In the genomic region with DNA sequence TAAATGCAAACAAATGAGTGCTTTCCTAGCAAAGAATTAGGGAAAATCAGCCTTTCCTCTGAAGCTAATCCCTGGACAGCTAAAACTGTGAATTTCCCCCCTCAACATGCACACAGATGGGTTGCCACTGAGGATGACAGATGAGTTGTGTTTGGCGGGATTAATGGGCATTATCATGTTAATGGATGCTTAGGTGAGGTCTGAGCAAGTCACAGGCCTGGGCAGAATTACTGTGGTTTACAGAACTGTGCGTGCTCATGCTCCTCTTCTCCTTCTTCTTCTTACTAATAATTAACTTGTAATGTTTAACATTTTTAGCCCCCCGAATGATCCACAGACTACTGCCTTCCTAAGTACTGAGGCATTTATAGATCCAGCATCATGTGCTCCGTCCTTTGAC, we compare ENCODE assay signal across 2 cellular contexts.
TF ChIP-seq lines count a peak whose summit lies in the region.

No MANE protein-coding gene starts in this region.

TF ChIP-seq in GM23338, 12 proteins besides CTCF, POLR2A, EP300 and RAD21 (continued from another document):
- TF ChIP-seq, protein P1, sequence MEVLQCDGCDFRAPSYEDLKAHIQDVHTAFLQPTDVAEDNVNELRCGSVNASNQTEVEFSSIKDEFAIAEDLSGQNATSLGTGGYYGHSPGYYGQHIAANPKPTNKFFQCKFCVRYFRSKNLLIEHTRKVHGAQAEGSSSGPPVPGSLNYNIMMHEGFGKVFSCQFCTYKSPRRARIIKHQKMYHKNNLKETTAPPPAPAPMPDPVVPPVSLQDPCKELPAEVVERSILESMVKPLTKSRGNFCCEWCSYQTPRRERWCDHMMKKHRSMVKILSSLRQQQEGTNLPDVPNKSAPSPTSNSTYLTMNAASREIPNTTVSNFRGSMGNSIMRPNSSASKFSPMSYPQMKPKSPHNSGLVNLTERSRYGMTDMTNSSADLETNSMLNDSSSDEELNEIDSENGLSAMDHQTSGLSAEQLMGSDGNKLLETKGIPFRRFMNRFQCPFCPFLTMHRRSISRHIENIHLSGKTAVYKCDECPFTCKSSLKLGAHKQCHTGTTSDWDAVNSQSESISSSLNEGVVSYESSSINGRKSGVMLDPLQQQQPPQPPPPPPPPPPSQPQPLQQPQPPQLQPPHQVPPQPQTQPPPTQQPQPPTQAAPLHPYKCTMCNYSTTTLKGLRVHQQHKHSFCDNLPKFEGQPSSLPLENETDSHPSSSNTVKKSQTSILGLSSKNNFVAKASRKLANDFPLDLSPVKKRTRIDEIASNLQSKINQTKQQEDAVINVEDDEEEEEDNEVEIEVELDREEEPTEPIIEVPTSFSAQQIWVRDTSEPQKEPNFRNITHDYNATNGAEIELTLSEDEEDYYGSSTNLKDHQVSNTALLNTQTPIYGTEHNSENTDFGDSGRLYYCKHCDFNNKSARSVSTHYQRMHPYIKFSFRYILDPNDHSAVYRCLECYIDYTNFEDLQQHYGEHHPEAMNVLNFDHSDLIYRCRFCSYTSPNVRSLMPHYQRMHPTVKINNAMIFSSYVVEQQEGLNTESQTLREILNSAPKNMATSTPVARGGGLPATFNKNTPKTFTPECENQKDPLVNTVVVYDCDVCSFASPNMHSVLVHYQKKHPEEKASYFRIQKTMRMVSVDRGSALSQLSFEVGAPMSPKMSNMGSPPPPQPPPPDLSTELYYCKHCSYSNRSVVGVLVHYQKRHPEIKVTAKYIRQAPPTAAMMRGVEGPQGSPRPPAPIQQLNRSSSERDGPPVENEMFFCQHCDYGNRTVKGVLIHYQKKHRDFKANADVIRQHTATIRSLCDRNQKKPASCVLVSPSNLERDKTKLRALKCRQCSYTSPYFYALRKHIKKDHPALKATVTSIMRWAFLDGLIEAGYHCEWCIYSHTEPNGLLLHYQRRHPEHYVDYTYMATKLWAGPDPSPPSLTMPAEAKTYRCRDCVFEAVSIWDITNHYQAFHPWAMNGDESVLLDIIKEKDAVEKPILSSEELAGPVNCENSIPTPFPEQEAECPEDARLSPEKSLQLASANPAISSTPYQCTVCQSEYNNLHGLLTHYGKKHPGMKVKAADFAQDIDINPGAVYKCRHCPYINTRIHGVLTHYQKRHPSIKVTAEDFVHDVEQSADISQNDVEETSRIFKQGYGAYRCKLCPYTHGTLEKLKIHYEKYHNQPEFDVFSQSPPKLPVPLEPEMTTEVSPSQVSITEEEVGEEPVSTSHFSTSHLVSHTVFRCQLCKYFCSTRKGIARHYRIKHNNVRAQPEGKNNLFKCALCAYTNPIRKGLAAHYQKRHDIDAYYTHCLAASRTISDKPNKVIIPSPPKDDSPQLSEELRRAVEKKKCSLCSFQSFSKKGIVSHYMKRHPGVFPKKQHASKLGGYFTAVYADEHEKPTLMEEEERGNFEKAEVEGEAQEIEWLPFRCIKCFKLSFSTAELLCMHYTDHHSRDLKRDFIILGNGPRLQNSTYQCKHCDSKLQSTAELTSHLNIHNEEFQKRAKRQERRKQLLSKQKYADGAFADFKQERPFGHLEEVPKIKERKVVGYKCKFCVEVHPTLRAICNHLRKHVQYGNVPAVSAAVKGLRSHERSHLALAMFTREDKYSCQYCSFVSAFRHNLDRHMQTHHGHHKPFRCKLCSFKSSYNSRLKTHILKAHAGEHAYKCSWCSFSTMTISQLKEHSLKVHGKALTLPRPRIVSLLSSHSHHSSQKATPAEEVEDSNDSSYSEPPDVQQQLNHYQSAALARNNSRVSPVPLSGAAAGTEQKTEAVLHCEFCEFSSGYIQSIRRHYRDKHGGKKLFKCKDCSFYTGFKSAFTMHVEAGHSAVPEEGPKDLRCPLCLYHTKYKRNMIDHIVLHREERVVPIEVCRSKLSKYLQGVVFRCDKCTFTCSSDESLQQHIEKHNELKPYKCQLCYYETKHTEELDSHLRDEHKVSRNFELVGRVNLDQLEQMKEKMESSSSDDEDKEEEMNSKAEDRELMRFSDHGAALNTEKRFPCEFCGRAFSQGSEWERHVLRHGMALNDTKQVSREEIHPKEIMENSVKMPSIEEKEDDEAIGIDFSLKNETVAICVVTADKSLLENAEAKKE (CRISPR knock-in tag; IDR thresholded peaks at IDR 0.05) = peak; percentile 73
- no peak for TF ChIP-seq POLR2AphosphoS5 (IDR thresholded peaks at IDR 0.05; ENCODE audit: low read depth)
- TF ChIP-seq ETS1 (IDR thresholded peaks at IDR 0.05) = no peak
- TF ChIP-seq ZNF331 (CRISPR knock-in tag; IDR thresholded peaks at IDR 0.05; ENCODE audit: low read depth) = no peak

TF ChIP-seq in H1, 55 proteins besides CTCF, POLR2A, EP300 and RAD21 (continued from another document):
- TF ChIP-seq CHD7 (IDR thresholded peaks at IDR 0.05; ENCODE audit: insufficient replicate concordance, low read length) (peak; percentile 58), NRF1 (IDR thresholded peaks at IDR 0.05; ENCODE audit: low read depth, low read length) (no peak), YY1 (IDR thresholded peaks at IDR 0.05; ENCODE audit: low read depth, low read length) (no peak), BCL11A (IDR thresholded peaks at IDR 0.05; ENCODE audit: low read depth in 2 of 2, low read length in 2 of 2) (no peak)
